ENCODE assay signal across 13 cellular contexts in the genomic region with DNA sequence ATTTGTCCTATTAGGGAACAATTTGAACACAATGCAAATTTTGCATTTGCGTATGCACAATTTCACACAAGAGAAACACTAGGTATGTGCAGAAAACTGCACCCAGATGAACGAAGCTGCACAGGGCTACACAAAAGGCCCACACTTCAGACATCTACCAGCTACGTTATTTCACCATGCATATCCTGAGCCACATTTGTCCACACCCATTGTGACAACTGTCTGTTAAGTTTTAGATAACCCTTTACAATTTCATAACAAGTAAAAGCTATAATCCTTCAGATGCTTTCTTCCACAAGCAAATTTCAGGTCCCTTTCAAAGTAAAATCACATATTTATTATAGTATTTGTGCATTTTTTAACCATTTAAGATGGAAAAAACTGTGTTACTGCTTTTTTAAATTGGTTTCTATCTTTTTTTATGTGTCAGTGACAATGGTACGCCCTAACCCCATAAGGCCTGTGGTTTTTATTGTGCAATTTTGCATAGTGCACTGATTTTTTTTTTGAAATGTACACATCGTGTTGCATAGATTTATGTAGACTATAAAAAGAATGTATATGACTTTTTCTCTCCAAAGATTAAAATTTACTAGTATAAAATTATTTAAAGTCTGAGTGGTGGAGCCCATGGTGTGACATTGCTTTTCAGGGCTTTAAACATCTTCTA.
"Had no signal": no experiment of that assay in that cellular context is flagged by ENCODE, and none has a peak within 500 bp of the region (broad histone marks: within the 10 kb centered on the region; RNA-seq: fewer than 3 reads in every experiment).

No MANE protein-coding gene starts in this region.

- H3K27me3 ChIP-seq: sigmoid colon, uterus had no signal

- H3K27ac ChIP-seq: uterus had no signal

- H3K4me1 ChIP-seq: sigmoid colon had no signal

- H3K36me3 ChIP-seq: sigmoid colon, uterus had no signal

- DNase-seq: activated CD4-positive, alpha-beta T cell treated with anti-CD3 and anti-CD28 coated beads, Interleukin-2, amount 50 U/mL, for 4 hours; activated CD4-positive, CD25-positive, alpha-beta regulatory T cell; activated effector memory CD4-positive, alpha-beta T cell treated with anti-CD3 and anti-CD28 coated beads, Interleukin-2, amount 50 U/mL, for 16 hours; activated T-cell treated with anti-CD3 and anti-CD28 coated beads, Interleukin-2, amount 50 U/mL, for 4 hours; foreskin melanocyte; head of caudate nucleus; sigmoid colon; stimulated activated CD4-positive, alpha-beta T cell treated with anti-CD3 and anti-CD28 coated beads, Interleukin-12 subunit alpha, Interleukin-12 subunit beta, amount 100 ng/mL, for 4 hours; stimulated activated CD4-positive, alpha-beta T cell treated with anti-CD3 and anti-CD28 coated beads, Interleukin-2, amount 100 ng/mL, for 48 hours; stimulated activated CD8-positive, alpha-beta memory T cell treated with anti-CD3 and anti-CD28 coated beads, Interleukin-4, amount 100 ng/mL, for 48 hours; stimulated activated naive CD8-positive, alpha-beta T cell treated with anti-CD3 and anti-CD28 coated beads, Interleukin-15, Interleukin-2, amounts not matched to agents 100 U/mL and 50 U/mL, for 24 hours; uterus had no signal

- ATAC-seq: activated T-cell treated with anti-CD3 and anti-CD28 coated beads, Interleukin-2, amount 50 U/mL, for 4 hours; left lobe of liver; stimulated activated naive CD8-positive, alpha-beta T cell treated with anti-CD3 and anti-CD28 coated beads, Interleukin-15, Interleukin-2, amounts not matched to agents 100 U/mL and 50 U/mL, for 24 hours had no signal

- H3K9me3 ChIP-seq: sigmoid colon, uterus had no signal

- H3K4me3 ChIP-seq: sigmoid colon, uterus had no signal
